ENCODE assay signal across 21 cellular contexts in genomic region chr6:129938242-129939020, GRCh38.
"Had no signal": no experiment of that assay in that cellular context is flagged by ENCODE, and none has a peak within 500 bp of the region (broad histone marks: within the 10 kb centered on the region; RNA-seq: fewer than 3 reads in every experiment).

No MANE protein-coding gene starts in this region.

- H3K27ac ChIP-seq: adrenal gland, coronary artery, heart right ventricle, left ventricle myocardium inferior, spleen, testis, uterus had no signal

- H3K4me1 ChIP-seq: adrenal gland, heart right ventricle, left ventricle myocardium inferior, testis, uterus had no signal

- H3K4me3 ChIP-seq: adrenal gland, coronary artery, heart right ventricle, left ventricle myocardium inferior, spleen, testis, uterus had no signal

- H3K36me3 ChIP-seq: adrenal gland, heart right ventricle, left ventricle myocardium inferior, spleen, uterus had no signal

- H3K27me3 ChIP-seq: adrenal gland, spleen, testis, uterus had no signal

- H3K9me3 ChIP-seq: adrenal gland, heart right ventricle, left ventricle myocardium inferior, spleen, testis, uterus had no signal

- DNase-seq: activated CD4-positive, alpha-beta T cell treated with anti-CD3 and anti-CD28 coated beads, Interleukin-2, amount 50 U/mL, for 4 hours; activated CD8-positive, alpha-beta memory T cell treated with anti-CD3 and anti-CD28 coated beads for 24 hours; activated CD8-positive, alpha-beta memory T cell treated with anti-CD3 and anti-CD28 coated beads, Interleukin-2, amount 50 U/mL, for 4 hours; activated naive CD4-positive, alpha-beta T cell; activated T-cell treated with anti-CD3 and anti-CD28 coated beads, Interleukin-2, amount 50 U/mL, for 4 hours; adrenal gland; cerebellar nuclear complex; heart right ventricle; kidney; left ventricle myocardium inferior; mammary epithelial cell; midbrain; natural killer cell; spleen; stimulated activated CD4-positive, alpha-beta T cell treated with anti-CD3 and anti-CD28 coated beads, Interleukin-4, amount 100 ng/mL, for 1 hour; stimulated activated naive CD4-positive, alpha-beta T cell; T-helper 9 cell; testis; uterus had no signal

- FAIRE-seq: kidney had no signal

- ATAC-seq: activated T-cell treated with anti-CD3 and anti-CD28 coated beads, Interleukin-2, amount 50 U/mL, for 4 hours; heart right ventricle; natural killer cell; WTC11 had no signal
